29 cellular contexts compared by ENCODE assay signal in genomic region chr2:6425037-6425436, GRCh38.
"Had no signal": no experiment of that assay in that cellular context is flagged by ENCODE, and none has a peak within 500 bp of the region (broad histone marks: within the 10 kb centered on the region; RNA-seq: fewer than 3 reads in every experiment).

No MANE protein-coding gene starts in this region.

- H3K27me3 ChIP-seq: neutrophil, ovary, right lobe of liver, sigmoid colon, stomach, thyroid gland, transverse colon, upper lobe of right lung, uterus had no signal

- H2AFZ ChIP-seq: parathyroid adenoma had no signal

- H3K36me3 ChIP-seq: neutrophil, ovary, right lobe of liver, sigmoid colon, stomach, thoracic aorta, thyroid gland, transverse colon, upper lobe of right lung, uterus had no signal

- DNase-seq: naive B cell; naive thymus-derived CD8-positive, alpha-beta T cell; nephron progenitor cell; nucleus accumbens; ovary; psoas muscle; right cardiac atrium; right lobe of liver; sigmoid colon; stimulated activated CD4-positive, alpha-beta T cell treated with anti-CD3 and anti-CD28 coated beads, Interleukin-15, amount 100 ng/mL, for 24 hours; stimulated activated CD4-positive, alpha-beta T cell treated with anti-CD3 and anti-CD28 coated beads, Interleukin-2, amount 100 ng/mL, for 24 hours; stimulated activated CD4-positive, alpha-beta T cell treated with anti-CD3 and anti-CD28 coated beads, Interleukin-2, amount 100 ng/mL, for 48 hours; stimulated activated CD4-positive, alpha-beta T cell treated with anti-CD3 and anti-CD28 coated beads, Interleukin-4, amount 100 ng/mL, for 24 hours; stimulated activated naive B cell treated with anti-CD40 and anti-IgM and Interleukin-4, amounts not matched to agents 10 μg/mL and 1 μg/mL and 100 μg/mL, for 72 hours; stimulated activated naive CD4-positive, alpha-beta T cell treated with Interleukin-2 at 50 U/mL for 16 hours; stomach; thyroid gland; transverse colon; upper lobe of right lung; uterus had no signal

- H3K4me1 ChIP-seq: parathyroid adenoma, psoas muscle, right lobe of liver, sigmoid colon, stomach, thyroid gland, transverse colon, upper lobe of right lung, uterus had no signal

- H3K4me1 Mint-ChIP-seq: naive B cell; naive thymus-derived CD8-positive, alpha-beta T cell; stimulated activated effector memory CD8-positive, alpha-beta T cell treated with anti-CD3 and anti-CD28 coated beads, Interleukin-12 subunit alpha, Interleukin-12 subunit beta, amount 100 ng/mL, for 72 hours; stimulated activated naive B cell treated with anti-CD40 and anti-IgM and Interleukin-4, amounts not matched to agents 10 μg/mL and 1 μg/mL and 100 μg/mL, for 72 hours had no signal

- ATAC-seq: naive thymus-derived CD8-positive, alpha-beta T cell; natural killer cell treated with Interleukin-12 subunit alpha and Interleukin-12 subunit beta and Interleukin-15 and Interleukin-18, amount 100 ng/mL, for 72 hours; psoas muscle; right cardiac atrium; right lobe of liver; stimulated activated effector memory CD8-positive, alpha-beta T cell treated with anti-CD3 and anti-CD28 coated beads, Interleukin-12 subunit alpha, Interleukin-12 subunit beta, amount 100 ng/mL, for 72 hours; stimulated activated naive B cell treated with anti-CD40 and anti-IgM and Interleukin-4, amounts not matched to agents 10 μg/mL and 1 μg/mL and 100 μg/mL, for 72 hours had no signal

- H3K4me3 ChIP-seq: ovary, psoas muscle, right lobe of liver, sigmoid colon, stomach, thoracic aorta, thyroid gland, transverse colon, upper lobe of right lung, uterus had no signal

- H3K27ac Mint-ChIP-seq: naive B cell; naive thymus-derived CD8-positive, alpha-beta T cell; natural killer cell treated with Interleukin-12 subunit alpha and Interleukin-12 subunit beta and Interleukin-15 and Interleukin-18, amount 100 ng/mL, for 72 hours; nephron progenitor cell; progenitor cell of endocrine pancreas; stimulated activated effector memory CD8-positive, alpha-beta T cell treated with anti-CD3 and anti-CD28 coated beads, Interleukin-12 subunit alpha, Interleukin-12 subunit beta, amount 100 ng/mL, for 72 hours; stimulated activated naive B cell treated with anti-CD40 and anti-IgM and Interleukin-4, amounts not matched to agents 10 μg/mL and 1 μg/mL and 100 μg/mL, for 72 hours; stimulated activated naive CD8-positive, alpha-beta T cell treated with anti-CD3 and anti-CD28 coated beads, Interleukin-15, Interleukin-2, amounts not matched to agents 100 ng/mL and 50 ng/mL, for 24 hours; type B pancreatic cell had no signal

- H3K9me3 Mint-ChIP-seq: natural killer cell treated with Interleukin-12 subunit alpha and Interleukin-12 subunit beta and Interleukin-15 and Interleukin-18, amount 100 ng/mL, for 72 hours had no signal

- H3K27ac ChIP-seq: neutrophil, ovary, parathyroid adenoma, psoas muscle, right lobe of liver, sigmoid colon, stomach, thoracic aorta, thyroid gland, transverse colon, upper lobe of right lung, uterus had no signal

- H3K9ac ChIP-seq: parathyroid adenoma had no signal

- H3K79me2 ChIP-seq: parathyroid adenoma had no signal

- H3K27me3 Mint-ChIP-seq: naive B cell; natural killer cell treated with Interleukin-12 subunit alpha and Interleukin-12 subunit beta and Interleukin-15 and Interleukin-18, amount 100 ng/mL, for 72 hours; progenitor cell of endocrine pancreas; stimulated activated naive B cell treated with anti-CD40 and anti-IgM and Interleukin-4, amounts not matched to agents 10 μg/mL and 1 μg/mL and 100 μg/mL, for 72 hours; stimulated activated naive CD8-positive, alpha-beta T cell treated with anti-CD3 and anti-CD28 coated beads, Interleukin-15, Interleukin-2, amounts not matched to agents 100 ng/mL and 50 ng/mL, for 24 hours; type B pancreatic cell had no signal

- H3K4me3 Mint-ChIP-seq: naive B cell; naive thymus-derived CD8-positive, alpha-beta T cell; natural killer cell treated with Interleukin-12 subunit alpha and Interleukin-12 subunit beta and Interleukin-15 and Interleukin-18, amount 100 ng/mL, for 72 hours; nephron progenitor cell; neural crest cell; stimulated activated effector memory CD8-positive, alpha-beta T cell treated with anti-CD3 and anti-CD28 coated beads, Interleukin-12 subunit alpha, Interleukin-12 subunit beta, amount 100 ng/mL, for 72 hours; stimulated activated naive B cell treated with anti-CD40 and anti-IgM and Interleukin-4, amounts not matched to agents 10 μg/mL and 1 μg/mL and 100 μg/mL, for 72 hours; stimulated activated naive CD8-positive, alpha-beta T cell treated with anti-CD3 and anti-CD28 coated beads, Interleukin-15, Interleukin-2, amounts not matched to agents 100 ng/mL and 50 ng/mL, for 24 hours; type B pancreatic cell had no signal

- H3K36me3 Mint-ChIP-seq: naive B cell; naive thymus-derived CD8-positive, alpha-beta T cell; natural killer cell treated with Interleukin-12 subunit alpha and Interleukin-12 subunit beta and Interleukin-15 and Interleukin-18, amount 100 ng/mL, for 72 hours; stimulated activated effector memory CD8-positive, alpha-beta T cell treated with anti-CD3 and anti-CD28 coated beads, Interleukin-12 subunit alpha, Interleukin-12 subunit beta, amount 100 ng/mL, for 72 hours; stimulated activated naive B cell treated with anti-CD40 and anti-IgM and Interleukin-4, amounts not matched to agents 10 μg/mL and 1 μg/mL and 100 μg/mL, for 72 hours; type B pancreatic cell had no signal

- H3K9me3 ChIP-seq: neutrophil, ovary, psoas muscle, right lobe of liver, sigmoid colon, thoracic aorta, thyroid gland, transverse colon, upper lobe of right lung, uterus had no signal
